1 cellular context compared by ENCODE assay signal in the genomic region with DNA sequence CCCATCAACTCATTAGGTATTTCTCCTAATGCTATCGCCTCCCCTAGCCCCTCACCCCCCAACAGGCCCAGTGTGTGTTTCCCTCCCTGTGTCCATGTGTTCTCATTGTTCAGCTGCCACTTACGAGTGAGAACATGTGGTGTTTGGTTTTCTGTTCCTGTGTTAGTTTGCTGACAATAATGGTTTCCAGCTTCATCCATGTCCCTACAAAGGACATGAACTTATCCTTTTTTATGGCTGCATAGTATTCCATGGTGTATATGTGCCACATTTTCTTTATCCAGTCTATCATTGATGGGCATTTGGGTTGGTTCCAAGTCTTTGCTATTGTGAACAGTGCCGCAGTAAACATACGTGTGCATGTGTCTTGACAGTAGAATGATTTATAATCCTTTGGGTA.
A peak's percentile ranks its signal among the peaks of the same experiment; 100 is the strongest.
TF ChIP-seq lines count a peak whose summit lies in the region.

No MANE protein-coding gene starts in this region.

TF ChIP-seq in K562, 482 proteins besides CTCF, POLR2A, EP300 and RAD21:
- TF ChIP-seq HDAC2 (IDR thresholded peaks at IDR 0.05): peak; percentile 48; the same call in 1 of the 2 replicates
- TF ChIP-seq ADNP (tag; IDR thresholded peaks at IDR 0.05): 0 out of 2 replicates have a peak, but pooled peaks have one; percentile 17
- TF ChIP-seq BCOR (IDR thresholded peaks at IDR 0.05): peak; percentile 91
- peak in 1 of 2 experiments; percentile 63; a peak in 3 of 4 replicates for TF ChIP-seq KDM1A (IDR thresholded peaks at IDR 0.05)
- TF ChIP-seq ZNF146 (CRISPR knock-in tag; IDR thresholded peaks at IDR 0.05; ENCODE audit: unreplicated experiment): peak; percentile 84
- TF ChIP-seq, protein P1, sequence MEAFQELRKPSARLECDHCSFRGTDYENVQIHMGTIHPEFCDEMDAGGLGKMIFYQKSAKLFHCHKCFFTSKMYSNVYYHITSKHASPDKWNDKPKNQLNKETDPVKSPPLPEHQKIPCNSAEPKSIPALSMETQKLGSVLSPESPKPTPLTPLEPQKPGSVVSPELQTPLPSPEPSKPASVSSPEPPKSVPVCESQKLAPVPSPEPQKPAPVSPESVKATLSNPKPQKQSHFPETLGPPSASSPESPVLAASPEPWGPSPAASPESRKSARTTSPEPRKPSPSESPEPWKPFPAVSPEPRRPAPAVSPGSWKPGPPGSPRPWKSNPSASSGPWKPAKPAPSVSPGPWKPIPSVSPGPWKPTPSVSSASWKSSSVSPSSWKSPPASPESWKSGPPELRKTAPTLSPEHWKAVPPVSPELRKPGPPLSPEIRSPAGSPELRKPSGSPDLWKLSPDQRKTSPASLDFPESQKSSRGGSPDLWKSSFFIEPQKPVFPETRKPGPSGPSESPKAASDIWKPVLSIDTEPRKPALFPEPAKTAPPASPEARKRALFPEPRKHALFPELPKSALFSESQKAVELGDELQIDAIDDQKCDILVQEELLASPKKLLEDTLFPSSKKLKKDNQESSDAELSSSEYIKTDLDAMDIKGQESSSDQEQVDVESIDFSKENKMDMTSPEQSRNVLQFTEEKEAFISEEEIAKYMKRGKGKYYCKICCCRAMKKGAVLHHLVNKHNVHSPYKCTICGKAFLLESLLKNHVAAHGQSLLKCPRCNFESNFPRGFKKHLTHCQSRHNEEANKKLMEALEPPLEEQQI (IDR thresholded peaks at IDR 0.05): 0 out of 2 replicates have a peak, but pooled peaks have one; percentile 35
